Comparison of ENCODE assay signal across 8 cellular contexts in the genomic region with DNA sequence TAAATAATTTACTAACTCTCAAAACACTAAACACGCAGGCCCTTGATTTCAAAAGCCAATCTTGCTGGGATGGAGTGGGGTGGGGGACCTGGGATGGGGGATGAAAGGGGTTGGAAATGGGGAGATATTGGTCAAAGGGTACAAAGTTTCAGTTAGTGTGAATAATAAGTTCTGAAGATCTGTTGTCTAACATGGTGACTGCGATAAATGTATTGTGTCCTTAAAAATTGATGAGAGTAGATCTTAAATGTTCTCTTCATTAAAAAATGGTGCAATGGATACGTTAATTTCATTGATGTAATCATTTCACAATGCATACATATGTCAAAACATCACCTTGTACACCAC. TPM values are rescaled to one million over a fixed set of nuclear protein-coding genes. Genes with fewer than 3 reads are reported as not detected.
A peak's percentile ranks its signal among the peaks of the same experiment; 100 is the strongest.
DNase-seq lines count a peak whose midpoint lies in the region; ATAC-seq, FAIRE-seq and TF ChIP-seq lines count a peak whose summit lies in the region.

No MANE protein-coding gene starts in this region.

- H3K4me3 ChIP-seq in Peyer's patch (peak overlapping the region; percentile 68 to 90 (median 76)), esophagus muscularis mucosa (peak overlapping the region; percentile 69 to 93 (median 80)), sigmoid colon (peak overlapping the region; percentile 60 to 78 (median 72))

- peak; percentile 51 for FAIRE-seq in GM19239 (lab: Jason Lieb, UNC)

- no peak for TF ChIP-seq EP300 in esophagus muscularis mucosa (IDR thresholded peaks at IDR 0.05)
- no peak for TF ChIP-seq EP300 in sigmoid colon (IDR thresholded peaks at IDR 0.05)

- H3K9me3 ChIP-seq in Peyer's patch: no peaks in the 10 kb centered on the region
- no peaks in the 10 kb centered on the region for H3K9me3 ChIP-seq in esophagus muscularis mucosa
- no peaks in the 10 kb centered on the region for H3K9me3 ChIP-seq in sigmoid colon

- no peak for TF ChIP-seq CTCF in Peyer's patch (IDR thresholded peaks at IDR 0.05)
- no peak for TF ChIP-seq CTCF in esophagus muscularis mucosa (IDR thresholded peaks at IDR 0.05)
- no peak for TF ChIP-seq CTCF in sigmoid colon (IDR thresholded peaks at IDR 0.05)

- H3K27me3 ChIP-seq in Peyer's patch (no peaks in the 10 kb centered on the region), esophagus muscularis mucosa (no peaks in the 10 kb centered on the region), sigmoid colon (no peaks in the 10 kb centered on the region)

- DNase-seq in GM19239 (ENCODE audit: insufficient read length, low spot score) (no peak), Peyer's patch (no peak), esophagus muscularis mucosa (ENCODE audit: extremely low spot score) (no peak), sigmoid colon (no peak), DMS114 treated with DMSO at 0.1 percent for 48 hours (lab: John Stamatoyannopoulos, UW; ENCODE audit: unreplicated experiment) (no peak), H4 (ENCODE audit: low spot score) (no peak)
- DNase-seq in stimulated activated CD4-positive, alpha-beta T cell treated with anti-CD3 and anti-CD28 coated beads, Interleukin-2, amount 100 ng/mL, for 24 hours: no peak

- H3K36me3 ChIP-seq in Peyer's patch: no peaks in the 10 kb centered on the region
- peaks cover 0 to 7% (median 0%) of the 10 kb centered on the region in 4 donors for H3K36me3 ChIP-seq in esophagus muscularis mucosa
- H3K36me3 ChIP-seq in sigmoid colon: no peaks in the 10 kb centered on the region

- intact Hi-C loops in esophagus muscularis mucosa (cut with DNase I) (no loop called here), sigmoid colon (cut with DNase I) (loop anchor here (1.0 to 10.0 kb wide), 3 partner anchors 145 to 590 kb away; a partner anchor contains a TSS)

- H3K27ac ChIP-seq in Peyer's patch: peak overlapping the region; percentile 93 to 99 (median 96)
- H3K27ac ChIP-seq in esophagus muscularis mucosa (replicated peaks in 1 of 4): peak overlapping the region; percentile 95 to 99 (median 98)
- H3K27ac ChIP-seq in sigmoid colon: peak overlapping the region; percentile 92 to 98 (median 96)

- TF ChIP-seq POLR2A in Peyer's patch (IDR thresholded peaks at IDR 0.05): no peak
- no peak for TF ChIP-seq POLR2A in esophagus muscularis mucosa (IDR thresholded peaks at IDR 0.05; ENCODE audit: low read depth)
- TF ChIP-seq POLR2A in sigmoid colon (IDR thresholded peaks at IDR 0.05): no peak

- 62% methylated on average over 3 of the region's 3 CpGs for WGBS in esophagus muscularis mucosa
- 46 to 50% methylated on average over 3 of the region's 3 CpGs for WGBS in sigmoid colon, 2 donors

- ATAC-seq in GM19463 (IDR thresholded peaks at IDR 0.05; ENCODE audit: unreplicated experiment): no peak

- H3K4me1 ChIP-seq in Peyer's patch (peaks cover 0 to 6% (median 0%) of the 10 kb centered on the region in 4 donors), esophagus muscularis mucosa (peaks cover 6 to 10% (median 7%) of the 10 kb centered on the region in 4 donors), sigmoid colon (peaks cover 0 to 12% (median 5%) of the 10 kb centered on the region in 4 donors)

RNA-seq across cellular contexts. Expression of a gene that starts 0.5 kb away (rescaled TPM):
- 10 to 100 TPM in 2 of 4 donors, 1 to 10 TPM in 2; 8.4 to 14.0 (median 9.8) TPM for total RNA-seq in Peyer's patch
- total RNA-seq in esophagus muscularis mucosa: 10 to 100 TPM; 15.4 to 28.7 (median 22.7) TPM
- 10 to 100 TPM; 15.8 to 32.0 (median 26.7) TPM for total RNA-seq in sigmoid colon
- polyA plus RNA-seq in sigmoid colon: 10 to 100 TPM; 13.2 to 19.8 (median 17.6) TPM
- 6.9 and 15.8 TPM in 2 replicates for total RNA-seq in H4 (2014; rRNA removed; shearing (Covaris generic))
